8 cellular contexts compared by ENCODE assay signal in genomic region chr6:75349262-75349984, GRCh38.
DNase-seq lines count a peak whose midpoint lies in the region; ATAC-seq and TF ChIP-seq lines count a peak whose summit lies in the region.

No MANE protein-coding gene starts in this region.

- H3K4me1 Mint-ChIP-seq in activated T-helper 2 cell treated with anti-CD3 and anti-CD28 coated beads, Interferon-gamma antibody, Interleukin-2, Interleukin-4, amounts not matched to agents 10 μg/mL and 5 μg/mL and 100 μg/mL, durations not matched to agents 14 hours and 24 hours and 36 hours (ENCODE audit: low read depth) = no peaks in the 10 kb centered on the region

- 3 to 7% methylated on average over 13 to 23 of the region's 24 CpGs for WGBS in esophagus squamous epithelium, 2 donors

- H3K27me3 ChIP-seq in esophagus squamous epithelium (no peaks in the 10 kb centered on the region), neuron (ENCODE audit: insufficient read depth, low read length) (no peaks in the 10 kb centered on the region)

- peak overlapping the region in 3 of 4 donors; percentile 27 to 53 (median 38) for H3K4me3 ChIP-seq in esophagus squamous epithelium
- peak overlapping the region; percentile 50 for H3K4me3 ChIP-seq in neuron (ENCODE audit: low read length)

- no peak overlapping the region for H3K4me3 Mint-ChIP-seq in activated T-helper 2 cell treated with anti-CD3 and anti-CD28 coated beads, Interferon-gamma antibody, Interleukin-2, Interleukin-4, amounts not matched to agents 10 μg/mL and 5 μg/mL and 100 μg/mL, durations not matched to agents 14 hours and 24 hours and 36 hours (ENCODE audit: low read depth)

- ATAC-seq in HG03439 (IDR thresholded peaks at IDR 0.05; ENCODE audit: unreplicated experiment) = no peak

- peaks cover 6 to 38% (median 10%) of the 10 kb centered on the region in 3 donors for H3K4me1 ChIP-seq in esophagus squamous epithelium
- H3K4me1 ChIP-seq in neuron (ENCODE audit: insufficient read depth, low read length) = peaks cover 18% of the 10 kb centered on the region

- H3K27ac ChIP-seq in esophagus squamous epithelium = peak overlapping the region in 2 of 4 donors; percentile 35 to 40

- H3K27me3 Mint-ChIP-seq in activated T-helper 2 cell treated with anti-CD3 and anti-CD28 coated beads, Interferon-gamma antibody, Interleukin-2, Interleukin-4, amounts not matched to agents 10 μg/mL and 5 μg/mL and 100 μg/mL, durations not matched to agents 14 hours and 24 hours and 36 hours (ENCODE audit: low read depth) = peaks cover 35% of the 10 kb centered on the region

- no peaks in the 10 kb centered on the region for H3K9me3 Mint-ChIP-seq in activated T-helper 2 cell treated with anti-CD3 and anti-CD28 coated beads, Interferon-gamma antibody, Interleukin-2, Interleukin-4, amounts not matched to agents 10 μg/mL and 5 μg/mL and 100 μg/mL, durations not matched to agents 14 hours and 24 hours and 36 hours

- intact Hi-C loops in esophagus squamous epithelium (cut with DNase I) = no loop called here
- intact Hi-C loops in activated T-helper 2 cell treated with anti-CD3 and anti-CD28 coated beads, Interferon-gamma antibody, Interleukin-2, Interleukin-4, amounts not matched to agents 10 μg/mL and 5 μg/mL and 100 μg/mL, durations not matched to agents 14 hours and 24 hours and 36 hours (cut with micrococcal nuclease) = no loop called here

- no peak for TF ChIP-seq CTCF in esophagus squamous epithelium (IDR thresholded peaks at IDR 0.05)

- H2AFZ ChIP-seq in neuron (ENCODE audit: low read depth, low read length) = peak overlapping the region; percentile 83

- TF ChIP-seq POLR2A in esophagus squamous epithelium (IDR thresholded peaks at IDR 0.05) = no peak

- H3K27ac Mint-ChIP-seq in activated T-helper 2 cell treated with anti-CD3 and anti-CD28 coated beads, Interferon-gamma antibody, Interleukin-2, Interleukin-4, amounts not matched to agents 10 μg/mL and 5 μg/mL and 100 μg/mL, durations not matched to agents 14 hours and 24 hours and 36 hours = no peak overlapping the region

- H3K36me3 ChIP-seq in esophagus squamous epithelium (no peaks in the 10 kb centered on the region), neuron (ENCODE audit: insufficient read depth, low read length) (no peaks in the 10 kb centered on the region)

- H3K9me3 ChIP-seq in esophagus squamous epithelium (no peaks in the 10 kb centered on the region), neuron (ENCODE audit: low read length) (no peaks in the 10 kb centered on the region)

- no peaks in the 10 kb centered on the region for H3K36me3 Mint-ChIP-seq in activated T-helper 2 cell treated with anti-CD3 and anti-CD28 coated beads, Interferon-gamma antibody, Interleukin-2, Interleukin-4, amounts not matched to agents 10 μg/mL and 5 μg/mL and 100 μg/mL, durations not matched to agents 14 hours and 24 hours and 36 hours (ENCODE audit: low read depth)

- DNase-seq in DMS53 (lab: John Stamatoyannopoulos, UW) (peak; percentile 67), NCI-H1092 (lab: John Stamatoyannopoulos, UW) (peak; percentile 19), esophagus squamous epithelium (lab: John Stamatoyannopoulos, UW) (no peak), GDM1 (lab: John Stamatoyannopoulos, UW) (no peak), NCI-H1436 (lab: John Stamatoyannopoulos, UW) (no peak)
- no peak for DNase-seq in activated T-helper 2 cell treated with anti-CD3 and anti-CD28 coated beads, Interferon-gamma antibody, Interleukin-2, Interleukin-4, amounts not matched to agents 10 μg/mL and 5 μg/mL and 100 μg/mL, durations not matched to agents 14 hours and 24 hours and 36 hours (ENCODE audit: low spot score)

Comparison
In these comparisons a context has a peak if more than half of its experiments do, and no peak if none do; other contexts are left out.
1. DNase-seq: peak in DMS53 (single experiment) and NCI-H1092 (single experiment); none in esophagus squamous epithelium (single experiment), GDM1 (single experiment), activated T-helper 2 cell treated with anti-CD3 and anti-CD28 coated beads, Interferon-gamma antibody, Interleukin-2, Interleukin-4, amounts not matched to agents 10 μg/mL and 5 μg/mL and 100 μg/mL, durations not matched to agents 14 hours and 24 hours and 36 hours (single experiment) and NCI-H1436 (single experiment).